Comparison of ENCODE assay signal across 8 cellular contexts in genomic region chr4:1910643-1911042, GRCh38. TPM values are rescaled to one million over a fixed set of nuclear protein-coding genes. Genes with fewer than 3 reads are reported as not detected.
A peak's percentile ranks its signal among the peaks of the same experiment; 100 is the strongest.
DNase-seq lines count a peak whose midpoint lies in the region; ATAC-seq and TF ChIP-seq lines count a peak whose summit lies in the region.

No MANE protein-coding gene starts in this region.

- H3K27ac ChIP-seq in thyroid gland = no peak overlapping the region

- peak in 4 of 6 experiments; percentile 32 to 72 (median 56) for TF ChIP-seq CTCF in thyroid gland (IDR thresholded peaks at IDR 0.05)

- CTCF ChIA-PET in activated CD8-positive, alpha-beta memory T cell treated with anti-CD3 and anti-CD28 coated beads, Interleukin-2, amount 10 ng/mL, durations not matched to agents 7 days and 5 days (lab: Charles Lee) = interaction anchor here (1.2 to 4.8 kb wide), 7 partner anchors 10 to 217 kb away, joined by 3 to 48 read pairs (median 7); no protein-coding TSS in a partner anchor

- no peak for TF ChIP-seq POLR2A in thyroid gland (IDR thresholded peaks at IDR 0.05)

- H3K27me3 Mint-ChIP-seq in activated CD8-positive, alpha-beta memory T cell treated with anti-CD3 and anti-CD28 coated beads, Interleukin-2, amount 10 ng/mL, durations not matched to agents 7 days and 5 days = no peaks in the 10 kb centered on the region
- no peaks in the 10 kb centered on the region for H3K27me3 Mint-ChIP-seq in activated T-helper 1 cell treated with anti-CD3 and anti-CD28 coated beads, Interleukin-12 subunit alpha, Interleukin-12 subunit beta, Interleukin-2, Interleukin-4 antibody, amounts not matched to agents 30 ng/mL and 10 ng/mL and 1 ng/mL, durations not matched to agents 14 hours and 24 hours and 36 hours (ENCODE audit: insufficient read depth)

- WGBS in thyroid gland, 2 donors = 43 to 49% methylated on average over 3 of the region's 3 CpGs

- H3K4me3 Mint-ChIP-seq in activated CD8-positive, alpha-beta memory T cell treated with anti-CD3 and anti-CD28 coated beads, Interleukin-2, amount 10 ng/mL, durations not matched to agents 7 days and 5 days = no peak overlapping the region
- no peak overlapping the region for H3K4me3 Mint-ChIP-seq in activated T-helper 1 cell treated with anti-CD3 and anti-CD28 coated beads, Interleukin-12 subunit alpha, Interleukin-12 subunit beta, Interleukin-2, Interleukin-4 antibody, amounts not matched to agents 30 ng/mL and 10 ng/mL and 1 ng/mL, durations not matched to agents 14 hours and 24 hours and 36 hours

- intact Hi-C loops in activated T-helper 1 cell treated with anti-CD3 and anti-CD28 coated beads, Interleukin-12 subunit alpha, Interleukin-12 subunit beta, Interleukin-2, Interleukin-4 antibody, amounts not matched to agents 30 ng/mL and 10 ng/mL and 1 ng/mL, durations not matched to agents 14 hours and 24 hours and 36 hours (cut with micrococcal nuclease) = loop anchor here (1.0 to 2.0 kb wide), 2 partner anchors 54 to 162 kb away; partner anchors contain the start of gene LETM1
- intact Hi-C loops in thyroid gland (cut with DNase I) = loop anchor here (10.0 kb wide), 1 partner anchor 274 kb away; no protein-coding TSS in a partner anchor

- H3K4me1 Mint-ChIP-seq in activated CD8-positive, alpha-beta memory T cell treated with anti-CD3 and anti-CD28 coated beads, Interleukin-2, amount 10 ng/mL, durations not matched to agents 7 days and 5 days = peaks cover 44% of the 10 kb centered on the region
- H3K4me1 Mint-ChIP-seq in activated T-helper 1 cell treated with anti-CD3 and anti-CD28 coated beads, Interleukin-12 subunit alpha, Interleukin-12 subunit beta, Interleukin-2, Interleukin-4 antibody, amounts not matched to agents 30 ng/mL and 10 ng/mL and 1 ng/mL, durations not matched to agents 14 hours and 24 hours and 36 hours (ENCODE audit: low read depth) = peaks cover 47% of the 10 kb centered on the region

- no peaks in the 10 kb centered on the region for H3K9me3 Mint-ChIP-seq in activated CD8-positive, alpha-beta memory T cell treated with anti-CD3 and anti-CD28 coated beads, Interleukin-2, amount 10 ng/mL, durations not matched to agents 7 days and 5 days (ENCODE audit: low read depth)
- no peaks in the 10 kb centered on the region for H3K9me3 Mint-ChIP-seq in activated T-helper 1 cell treated with anti-CD3 and anti-CD28 coated beads, Interleukin-12 subunit alpha, Interleukin-12 subunit beta, Interleukin-2, Interleukin-4 antibody, amounts not matched to agents 30 ng/mL and 10 ng/mL and 1 ng/mL, durations not matched to agents 14 hours and 24 hours and 36 hours

- no peak overlapping the region for H3K4me3 ChIP-seq in thyroid gland (replicated peaks in 1 of 3)

- no peaks in the 10 kb centered on the region for H3K36me3 ChIP-seq in thyroid gland

- H3K4me1 ChIP-seq in thyroid gland = no peaks in the 10 kb centered on the region

- DNase-seq in activated CD8-positive, alpha-beta memory T cell treated with anti-CD3 and anti-CD28 coated beads, Interleukin-2, amount 10 ng/mL, durations not matched to agents 7 days and 5 days = no peak
- no peak for DNase-seq in activated CD8-positive, alpha-beta memory T cell treated with anti-CD3 and anti-CD28 coated beads, Interleukin-2, amount 50 U/mL, for 4 hours
- DNase-seq in LoVo (ENCODE audit: low spot score) (peak; percentile 17), iPS-NIHi7 (ENCODE audit: extremely low spot score) (peak; percentile 79), thyroid gland (peak; percentile 56)
- DNase-seq in activated T-helper 1 cell treated with anti-CD3 and anti-CD28 coated beads, Interleukin-12 subunit alpha, Interleukin-12 subunit beta, Interleukin-2, Interleukin-4 antibody, amounts not matched to agents 30 ng/mL and 10 ng/mL and 1 ng/mL, durations not matched to agents 14 hours and 24 hours and 36 hours (ENCODE audit: low spot score) = no peak

- H3K27me3 ChIP-seq in thyroid gland = no peaks in the 10 kb centered on the region

- no peak for ATAC-seq in activated CD8-positive, alpha-beta memory T cell treated with anti-CD3 and anti-CD28 coated beads, Interleukin-2, amount 10 ng/mL, durations not matched to agents 7 days and 5 days
- ATAC-seq in HG03432 (IDR thresholded peaks at IDR 0.05; ENCODE audit: unreplicated experiment) = no peak
- ATAC-seq in HG02981 (IDR thresholded peaks at IDR 0.05; ENCODE audit: unreplicated experiment) = no peak

- H3K27ac Mint-ChIP-seq in activated CD8-positive, alpha-beta memory T cell treated with anti-CD3 and anti-CD28 coated beads, Interleukin-2, amount 10 ng/mL, durations not matched to agents 7 days and 5 days = peak overlapping the region; percentile 44
- H3K27ac Mint-ChIP-seq in activated T-helper 1 cell treated with anti-CD3 and anti-CD28 coated beads, Interleukin-12 subunit alpha, Interleukin-12 subunit beta, Interleukin-2, Interleukin-4 antibody, amounts not matched to agents 30 ng/mL and 10 ng/mL and 1 ng/mL, durations not matched to agents 14 hours and 24 hours and 36 hours = peak overlapping the region; percentile 84

- H3K9me3 ChIP-seq in thyroid gland = no peaks in the 10 kb centered on the region

- H3K36me3 Mint-ChIP-seq in activated CD8-positive, alpha-beta memory T cell treated with anti-CD3 and anti-CD28 coated beads, Interleukin-2, amount 10 ng/mL, durations not matched to agents 7 days and 5 days = peaks cover 50% of the 10 kb centered on the region
- H3K36me3 Mint-ChIP-seq in activated T-helper 1 cell treated with anti-CD3 and anti-CD28 coated beads, Interleukin-12 subunit alpha, Interleukin-12 subunit beta, Interleukin-2, Interleukin-4 antibody, amounts not matched to agents 30 ng/mL and 10 ng/mL and 1 ng/mL, durations not matched to agents 14 hours and 24 hours and 36 hours (ENCODE audit: low read depth) = peaks cover 41% of the 10 kb centered on the region

RNA-seq across cellular contexts. Expression of gene NSD2, which starts 39.5 kb away (rescaled TPM):
- total RNA-seq in activated CD8-positive, alpha-beta memory T cell treated with anti-CD3 and anti-CD28 coated beads, Interleukin-2, amount 10 ng/mL, durations not matched to agents 7 days and 5 days = 100 to 1,000 TPM; 263 to 367 TPM
- 200 and 202 TPM in 2 replicates for total RNA-seq in activated T-helper 1 cell treated with anti-CD3 and anti-CD28 coated beads, Interleukin-12 subunit alpha, Interleukin-12 subunit beta, Interleukin-2, Interleukin-4 antibody, amounts not matched to agents 30 ng/mL and 10 ng/mL and 1 ng/mL, durations not matched to agents 14 hours and 24 hours and 36 hours
- 10 to 100 TPM; 30.9 to 63.7 (median 40.3) TPM for total RNA-seq in thyroid gland

RNA-seq across cellular contexts. Expression of gene LETM1, which starts 54.7 kb away (rescaled TPM):
- 10 to 100 TPM; 51.1 to 73.7 TPM for total RNA-seq in activated CD8-positive, alpha-beta memory T cell treated with anti-CD3 and anti-CD28 coated beads, Interleukin-2, amount 10 ng/mL, durations not matched to agents 7 days and 5 days
- total RNA-seq in activated T-helper 1 cell treated with anti-CD3 and anti-CD28 coated beads, Interleukin-12 subunit alpha, Interleukin-12 subunit beta, Interleukin-2, Interleukin-4 antibody, amounts not matched to agents 30 ng/mL and 10 ng/mL and 1 ng/mL, durations not matched to agents 14 hours and 24 hours and 36 hours = 93.9 and 101 TPM in 2 replicates
- total RNA-seq in thyroid gland = 10 to 100 TPM; 30.1 to 58.4 (median 49.0) TPM

Comparison
In these comparisons a context has a peak if more than half of its experiments do, and no peak if none do; other contexts are left out.
1. DNase-seq: peak in LoVo (single experiment), iPS-NIHi7 (single experiment) and thyroid gland (2 of 2); none in activated CD8-positive, alpha-beta memory T cell treated with anti-CD3 and anti-CD28 coated beads, Interleukin-2, amount 10 ng/mL, durations not matched to agents 7 days and 5 days (single experiment), activated CD8-positive, alpha-beta memory T cell treated with anti-CD3 and anti-CD28 coated beads, Interleukin-2, amount 50 U/mL, for 4 hours (single experiment) and activated T-helper 1 cell treated with anti-CD3 and anti-CD28 coated beads, Interleukin-12 subunit alpha, Interleukin-12 subunit beta, Interleukin-2, Interleukin-4 antibody, amounts not matched to agents 30 ng/mL and 10 ng/mL and 1 ng/mL, durations not matched to agents 14 hours and 24 hours and 36 hours (single experiment).